23 cellular contexts compared by ENCODE assay signal in genomic region chr14:100403802-100404201, GRCh38.
"Had no signal": no experiment of that assay in that cellular context is flagged by ENCODE, and none has a peak within 500 bp of the region (broad histone marks: within the 10 kb centered on the region; RNA-seq: fewer than 3 reads in every experiment).

No MANE protein-coding gene starts in this region.

- ATAC-seq: activated CD4-positive, CD25-positive, alpha-beta regulatory T cell treated with anti-CD3 and anti-CD28 coated beads, Interleukin-2, amount 50 U/mL, for 24 hours; left lung; right cardiac atrium; stimulated activated memory B cell treated with anti-CD40 and anti-IgM and Interleukin-4, amounts not matched to agents 10 μg/mL and 1 μg/mL and 100 μg/mL, for 72 hours; stimulated activated naive CD8-positive, alpha-beta T cell treated with anti-CD3 and anti-CD28 coated beads, Interleukin-15, amount 100 ng/mL, for 72 hours; T-helper 17 cell had no signal

- H3K4me1 ChIP-seq: uterus had no signal

- DNase-seq: activated CD4-positive, alpha-beta T cell treated with anti-CD3 and anti-CD28 coated beads for 48 hours; activated CD4-positive, alpha-beta T cell treated with anti-CD3 and anti-CD28 coated beads, Interleukin-2, amount 50 U/mL, for 48 hours; activated CD8-positive, alpha-beta memory T cell treated with anti-CD3 and anti-CD28 coated beads for 24 hours; activated gamma-delta T cell; activated naive CD4-positive, alpha-beta T cell treated with anti-CD3 and anti-CD28 coated beads, Interleukin-2, amount 50 U/mL, for 16 hours; amniotic stem cell; brain microvascular endothelial cell; cortex of kidney; head of caudate nucleus; left lung; occipital lobe; right cardiac atrium; stimulated activated CD4-positive, alpha-beta T cell treated with anti-CD3 and anti-CD28 coated beads, Interleukin-4, amount 100 ng/mL, for 24 hours; stimulated activated naive CD8-positive, alpha-beta T cell treated with anti-CD3 and anti-CD28 coated beads, Interleukin-15, amount 100 ng/mL, for 72 hours; substantia nigra; T-helper 17 cell; T1000; uterus; WERI-Rb-1 had no signal

- H3K9me3 ChIP-seq: left lung, uterus had no signal

- H3K36me3 Mint-ChIP-seq: stimulated activated memory B cell treated with anti-CD40 and anti-IgM and Interleukin-4, amounts not matched to agents 10 μg/mL and 1 μg/mL and 100 μg/mL, for 72 hours; type B pancreatic cell had no signal

- H3K36me3 ChIP-seq: brain microvascular endothelial cell, left lung, uterus, WERI-Rb-1 had no signal

- H3K27me3 Mint-ChIP-seq: stimulated activated memory B cell treated with anti-CD40 and anti-IgM and Interleukin-4, amounts not matched to agents 10 μg/mL and 1 μg/mL and 100 μg/mL, for 72 hours; stimulated activated naive CD8-positive, alpha-beta T cell treated with anti-CD3 and anti-CD28 coated beads, Interleukin-15, amount 100 ng/mL, for 72 hours; T-helper 17 cell; type B pancreatic cell had no signal

- H3K27ac ChIP-seq: brain microvascular endothelial cell, left lung, uterus, WERI-Rb-1 had no signal

- H3K4me3 Mint-ChIP-seq: stimulated activated memory B cell treated with anti-CD40 and anti-IgM and Interleukin-4, amounts not matched to agents 10 μg/mL and 1 μg/mL and 100 μg/mL, for 72 hours; stimulated activated naive CD8-positive, alpha-beta T cell treated with anti-CD3 and anti-CD28 coated beads, Interleukin-15, amount 100 ng/mL, for 72 hours; T-helper 17 cell; type B pancreatic cell had no signal

- H3K27ac Mint-ChIP-seq: stimulated activated memory B cell treated with anti-CD40 and anti-IgM and Interleukin-4, amounts not matched to agents 10 μg/mL and 1 μg/mL and 100 μg/mL, for 72 hours; T-helper 17 cell; type B pancreatic cell had no signal

- H3K9me3 Mint-ChIP-seq: stimulated activated memory B cell treated with anti-CD40 and anti-IgM and Interleukin-4, amounts not matched to agents 10 μg/mL and 1 μg/mL and 100 μg/mL, for 72 hours; stimulated activated naive CD8-positive, alpha-beta T cell treated with anti-CD3 and anti-CD28 coated beads, Interleukin-15, amount 100 ng/mL, for 72 hours; type B pancreatic cell had no signal

- H3K27me3 ChIP-seq: brain microvascular endothelial cell, left lung, uterus had no signal

- H3K4me3 ChIP-seq: left lung, lung, uterus had no signal
